Comparison of ENCODE assay signal across 10 cellular contexts in the genomic region with DNA sequence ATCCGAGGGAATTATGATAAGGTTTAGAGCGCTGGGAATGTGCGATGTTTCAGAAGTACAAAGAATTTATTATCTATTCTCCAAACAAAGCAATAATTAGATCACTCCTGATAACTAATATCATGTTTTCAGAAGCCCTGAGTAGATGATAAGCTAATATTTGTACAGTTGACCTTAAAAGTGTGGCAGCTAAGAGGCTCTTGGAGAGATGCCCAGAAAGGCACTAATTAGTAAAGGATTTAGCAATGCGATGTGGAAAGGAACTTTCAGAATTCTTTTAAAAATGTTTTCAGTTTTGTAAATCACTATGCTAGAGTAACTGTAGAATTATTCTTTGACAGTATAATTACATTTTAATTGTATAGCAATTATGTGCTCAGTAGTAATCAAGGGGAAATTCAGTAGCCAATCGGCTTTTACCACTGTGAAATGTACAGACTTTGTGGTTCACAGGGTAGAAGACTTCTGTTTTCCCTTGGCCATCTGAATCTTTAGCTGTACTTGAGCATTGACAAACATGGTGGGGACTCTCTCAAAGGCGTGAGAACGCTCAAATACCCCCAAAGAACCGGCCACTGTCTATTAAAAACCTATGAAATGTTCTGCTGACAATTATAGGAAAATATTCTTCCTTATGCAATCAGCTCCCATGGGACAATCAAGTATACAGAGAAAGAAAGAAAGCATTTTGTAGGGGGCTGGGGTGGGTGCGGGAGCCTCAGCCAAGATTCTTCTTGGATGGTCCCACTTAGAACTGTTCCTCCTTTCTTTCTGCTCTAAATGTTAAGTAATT.
DNase-seq lines count a peak whose midpoint lies in the region; ATAC-seq and TF ChIP-seq lines count a peak whose summit lies in the region.
"Had no signal": no experiment of that assay in that cellular context is flagged by ENCODE, and none has a peak within 500 bp of the region (broad histone marks: within the 10 kb centered on the region; RNA-seq: fewer than 3 reads in every experiment).

No MANE protein-coding gene starts in this region.

- peak; percentile 54 for DNase-seq in A172 (ENCODE audit: low spot score)
- DNase-seq in HFFc6 = peak; percentile 11
- DNase-seq in NCI-H82 (lab: John Stamatoyannopoulos, UW) = peak; percentile 72
- DNase-seq in fibroblast of villous mesenchyme (ENCODE audit: low read depth) = peak; percentile 56
- DNase-seq in activated effector memory CD4-positive, alpha-beta T cell treated with Interleukin-2 at 50 U/mL for 16 hours = no peak
- no peak for DNase-seq in HUDEP-2 (lab: John Stamatoyannopoulos, UW; ENCODE audit: unreplicated experiment in 76 of 76)
- no peak for DNase-seq in anterior cingulate cortex (lab: John Stamatoyannopoulos, UW)
- DNase-seq: activated CD8-positive, alpha-beta T cell treated with anti-CD3 and anti-CD28 coated beads, Interleukin-2, amount 10 ng/mL, durations not matched to agents 7 days and 5 days; T-helper 2 cell had no signal

- TF ChIP-seq CTCF in HFFc6 (IDR thresholded peaks at IDR 0.05) (no peak), fibroblast of villous mesenchyme (IDR thresholded peaks at IDR 0.05; ENCODE audit: insufficient read depth, low read depth, low read length) (no peak)

- peaks cover 4% of the 10 kb centered on the region; the same call in 1 of the 2 replicates for H3K4me1 Mint-ChIP-seq in HFFc6 (ENCODE audit: low read depth)

- H3K9me3 Mint-ChIP-seq in HFFc6 = no peaks in the 10 kb centered on the region

- H3K4me3 ChIP-seq in fibroblast of villous mesenchyme (ENCODE audit: low read depth, low read length) = no peak overlapping the region

- no peaks in the 10 kb centered on the region for H3K36me3 Mint-ChIP-seq in HFFc6 (ENCODE audit: low read depth)

- H3K4me3 Mint-ChIP-seq in HFFc6 = no peak overlapping the region
- H3K4me3 Mint-ChIP-seq: activated CD8-positive, alpha-beta T cell treated with anti-CD3 and anti-CD28 coated beads, Interleukin-2, amount 10 ng/mL, durations not matched to agents 7 days and 5 days had no signal

- H3K27ac Mint-ChIP-seq in HFFc6 = no peak overlapping the region
- H3K27ac Mint-ChIP-seq: activated CD8-positive, alpha-beta T cell treated with anti-CD3 and anti-CD28 coated beads, Interleukin-2, amount 10 ng/mL, durations not matched to agents 7 days and 5 days had no signal

- H3K27me3 Mint-ChIP-seq in HFFc6 (ENCODE audit: insufficient read depth) = peaks cover 23% of the 10 kb centered on the region

- ATAC-seq in HG02870 (IDR thresholded peaks at IDR 0.05; ENCODE audit: unreplicated experiment) = no peak
- ATAC-seq: activated CD8-positive, alpha-beta T cell treated with anti-CD3 and anti-CD28 coated beads, Interleukin-2, amount 10 ng/mL, durations not matched to agents 7 days and 5 days had no signal

Comparison
In these comparisons a context has a peak if more than half of its experiments do, and no peak if none do; other contexts are left out.
1. DNase-seq: peak in A172 (single experiment), HFFc6 (single experiment), NCI-H82 (single experiment) and fibroblast of villous mesenchyme (single experiment); none in activated effector memory CD4-positive, alpha-beta T cell treated with Interleukin-2 at 50 U/mL for 16 hours (single experiment), HUDEP-2 (0 of 76) and anterior cingulate cortex (0 of 58).